1 cellular context compared by ENCODE assay signal in genomic region chr10:69215405-69216176, GRCh38.
TF ChIP-seq lines count a peak whose summit lies in the region.

No MANE protein-coding gene starts in this region.

TF ChIP-seq in HEK293, 187 proteins besides CTCF, POLR2A, EP300 and RAD21 (continued from another document):
- no peak for TF ChIP-seq HIC1 (tag by site-specific recombination; IDR thresholded peaks at IDR 0.05)
- TF ChIP-seq ZNF112 (tag by site-specific recombination; IDR thresholded peaks at IDR 0.05): no peak
- TF ChIP-seq ZNF558 (tag by site-specific recombination; IDR thresholded peaks at IDR 0.05): no peak
